In genomic region chr6:167350731-167351655, GRCh38 we compare ENCODE assay signal across 1 cellular context.
TF ChIP-seq lines count a peak whose summit lies in the region.

No MANE protein-coding gene starts in this region.

TF ChIP-seq in GM12878, 131 proteins besides CTCF, POLR2A, EP300 and RAD21 (continued from another document):
- no peak for TF ChIP-seq E2F8 (IDR thresholded peaks at IDR 0.05; ENCODE audit: low read depth, partially characterized antibody)
- TF ChIP-seq HDAC2 (IDR thresholded peaks at IDR 0.05) = no peak
- TF ChIP-seq SMC3 (IDR thresholded peaks at IDR 0.05; ENCODE audit: borderline replicate concordance, low read length) = peak; percentile 40
- TF ChIP-seq RUNX3 (IDR thresholded peaks at IDR 0.05; ENCODE audit: low read length) = peak; percentile 43; the same call in 1 of the 2 replicates
- TF ChIP-seq CUX1 (IDR thresholded peaks at IDR 0.05; ENCODE audit: insufficient replicate concordance, low read depth, low read length) = no peak
- no peak for TF ChIP-seq EED (IDR thresholded peaks at IDR 0.05; ENCODE audit: low read depth)
- 0 out of 2 replicates have a peak, but pooled peaks have one; percentile 42 for TF ChIP-seq IRF4 (IDR thresholded peaks at IDR 0.05; ENCODE audit: low read depth, low read length)
- TF ChIP-seq NFYA (IDR thresholded peaks at IDR 0.05; ENCODE audit: borderline replicate concordance, low read depth, low read length) = no peak
